8 cellular contexts compared by ENCODE assay signal in genomic region chr11:33700425-33701271, GRCh38. TPM values are rescaled to one million over a fixed set of nuclear protein-coding genes. Genes with fewer than 3 reads are reported as not detected.
DNase-seq lines count a peak whose midpoint lies in the region; ATAC-seq, FAIRE-seq and TF ChIP-seq lines count a peak whose summit lies in the region.

Gene C11orf91 (minus strand): TSS chr11:33700826. CDS start chr11:33700740, 86 bp downstream.

- peak within 1 kb of the TSS; percentile 84 for H3K4me2 ChIP-seq in trophoblast cell (ENCODE audit: low read length)

- peak within 1 kb of the TSS; percentile 11 for H3K9ac ChIP-seq in trophoblast cell (ENCODE audit: low read length)

- peak within 1 kb of the TSS; percentile 13 for H2AK5ac ChIP-seq in trophoblast cell (ENCODE audit: low read length)

- TF ChIP-seq CTCF in heart left ventricle (IDR thresholded peaks at IDR 0.05), result no peak
- peak in 1 of 5 experiments; percentile 18 for TF ChIP-seq CTCF in tibial nerve (IDR thresholded peaks at IDR 0.05)

- peak within 1 kb of the TSS; percentile 68 for H4K91ac ChIP-seq in trophoblast cell (ENCODE audit: low read depth, low read length)

- intact Hi-C loops in heart left ventricle (cut with DNase I), result loop anchor here in 7 of 10 donors (1.0 to 5.0 kb wide), 5 partner anchors 9 to 37 kb away; partner anchors contain the start of gene CD59 (in 6 of the 7)

- H3K18ac ChIP-seq in trophoblast cell (ENCODE audit: low read length), result peak within 1 kb of the TSS; percentile 38

- H3K27ac ChIP-seq in adipose tissue (ENCODE audit: low read depth, low read length) (peak within 1 kb of the TSS; percentile 30), heart left ventricle (peak within 1 kb of the TSS; percentile 61 to 94 (median 88)), trophoblast cell (ENCODE audit: low read depth, low read length) (peak within 1 kb of the TSS; percentile 15), tibial nerve (peak within 1 kb of the TSS; percentile 70 to 88 (median 82))

- H3K27me3 ChIP-seq in heart left ventricle (no peaks in the 10 kb centered on the region), trophoblast cell (ENCODE audit: insufficient read depth, low read length) (no peaks in the 10 kb centered on the region), tibial nerve (no peaks in the 10 kb centered on the region)

- H3K79me1 ChIP-seq in trophoblast cell (ENCODE audit: low read length), result peaks cover 8% of the 10 kb centered on the region

- peak; percentile 87 for DNase-seq in GM12892 (ENCODE audit: insufficient read length)
- peak; percentile 63 for DNase-seq in NCI-H1417 treated with DMSO at 0.1 percent for 48 hours (lab: John Stamatoyannopoulos, UW)
- DNase-seq in SW480 (ENCODE audit: low spot score), result peak; percentile 87
- DNase-seq in heart left ventricle, result peak; percentile 98 to 99 (median 99)
- DNase-seq in trophoblast cell, result peak; percentile 94
- DNase-seq in tibial nerve (ENCODE audit: low spot score in 2 of 2), result peak; percentile 94 to 95

- peak; percentile 77 to 97 for TF ChIP-seq EP300 in tibial nerve (IDR thresholded peaks at IDR 0.05)

- H3K4ac ChIP-seq in trophoblast cell (ENCODE audit: low read depth, low read length), result peak within 1 kb of the TSS; percentile 43

- WGBS in adipose tissue, 3 donors, result 1 to 2% (median 2%) methylated on average over 47 to 78 of the region's 78 CpGs
- 1 to 4% (median 1%) methylated on average over 3 to 78 of the region's 78 CpGs for whole genome bisulfite sequencing in heart left ventricle, 4 donors
- no CpG with 5 or more reads among the region's 78 CpGs for WGBS in trophoblast cell (ENCODE audit: extremely low coverage, insufficient coverage, insufficient read length)
- 0% methylated on average over 45 to 58 of the region's 78 CpGs for WGBS in tibial nerve, 2 donors

- H4K8ac ChIP-seq in trophoblast cell (ENCODE audit: low read depth, low read length), result peak within 1 kb of the TSS; percentile 64

- H3K14ac ChIP-seq in trophoblast cell (ENCODE audit: low read length), result peak within 1 kb of the TSS; percentile 51

- H2BK12ac ChIP-seq in trophoblast cell (ENCODE audit: low read length), result peak within 1 kb of the TSS; percentile 33

- FAIRE-seq in GM12892 (lab: Jason Lieb, UNC), result peak; percentile 99

- H2AFZ ChIP-seq in trophoblast cell (ENCODE audit: insufficient read depth, low read length, poor library complexity), result peak within 1 kb of the TSS; percentile 69

- ATAC-seq in HG02798 (IDR thresholded peaks at IDR 0.05; ENCODE audit: poor library complexity, unreplicated experiment) (peak; percentile 94), heart left ventricle (peak; percentile 69 to 89 (median 84))

- H3K9me3 ChIP-seq in heart left ventricle, result no peaks in the 10 kb centered on the region
- H3K9me3 ChIP-seq in trophoblast cell (ENCODE audit: insufficient read depth, low read depth, low read length), result no peaks in the 10 kb centered on the region
- no peaks in the 10 kb centered on the region for H3K9me3 ChIP-seq in tibial nerve

- H3K36me3 ChIP-seq in heart left ventricle (peaks cover 0 to 12% (median 2%) of the 10 kb centered on the region in 9 donors), trophoblast cell (ENCODE audit: control insufficient read depth in 1 of 2, insufficient read depth in 2 of 2, low read length in 2 of 2) (peaks cover 0 to 5% of the 10 kb centered on the region in 2 experiments), tibial nerve (no peaks in the 10 kb centered on the region)

- no peak within 1 kb of the TSS for H2BK120ac ChIP-seq in trophoblast cell (ENCODE audit: insufficient read depth, low read length, poor library complexity)

- no peaks in the 10 kb centered on the region for H3K79me2 ChIP-seq in trophoblast cell (ENCODE audit: control insufficient read depth, insufficient read depth, low read length, poor library complexity)

- peak within 1 kb of the TSS; percentile 49 for H4K12ac ChIP-seq in trophoblast cell (ENCODE audit: low read depth, low read length)

- H3K4me1 ChIP-seq in heart left ventricle (peaks cover 11 to 84% (median 52%) of the 10 kb centered on the region in 12 donors), trophoblast cell (ENCODE audit: control insufficient read depth in 1 of 2, insufficient read depth in 2 of 2, low read length in 2 of 2) (peaks cover 4 to 14% of the 10 kb centered on the region in 2 experiments), tibial nerve (peaks cover 3 to 63% (median 44%) of the 10 kb centered on the region in 4 donors)

- peak within 1 kb of the TSS; percentile 36 to 66 (median 53) for H3K4me3 ChIP-seq in heart left ventricle
- H3K4me3 ChIP-seq in trophoblast cell (ENCODE audit: low read depth, low read length), result peak within 1 kb of the TSS; percentile 74
- peak within 1 kb of the TSS; percentile 28 to 59 (median 46) for H3K4me3 ChIP-seq in tibial nerve

- no peak within 1 kb of the TSS for H3K23ac ChIP-seq in trophoblast cell (ENCODE audit: low read length)

- TF ChIP-seq POLR2A in GM12892 (IDR thresholded peaks at IDR 0.05; ENCODE audit: low read depth, low read length), result peak; percentile 41; the same call in 1 of the 2 replicates
- peak in 1 of 2 donors; percentile 56 for TF ChIP-seq POLR2A in heart left ventricle (IDR thresholded peaks at IDR 0.05)
- TF ChIP-seq POLR2A in tibial nerve (IDR thresholded peaks at IDR 0.05), result peak; percentile 57 to 70

- peak within 1 kb of the TSS; percentile 22 for H2BK5ac ChIP-seq in trophoblast cell (ENCODE audit: low read depth, low read length, poor library complexity)

RNA-seq across cellular contexts. Expression of gene C11orf91, which starts in this region (rescaled TPM):
- polyA plus RNA-seq in GM12892 (2012; ENCODE audit: missing spikeins), result not detected
- polyA plus RNA-seq in adipose tissue (under 1 TPM in 1 of 3 donors, not detected in 2; 0.40 TPM), heart left ventricle (not detected)
- total RNA-seq in heart left ventricle (under 1 TPM in 4 of 9 donors, not detected in 5; 0.56 to 1.00 (median 0.70) TPM), tibial nerve (not detected)
- polyA plus RNA-seq in trophoblast cell (2013), result 0.11 and 0.12 TPM in 2 replicates

Comparison
In these comparisons a context has a peak if more than half of its experiments do, and no peak if none do; other contexts are left out.
1. Peak in every context shown above with its lines: DNase-seq, ATAC-seq, H3K4me3 ChIP-seq and H3K27ac ChIP-seq.
2. Peak in DNase-seq, ATAC-seq, H3K4me3 ChIP-seq and H3K27ac ChIP-seq in heart left ventricle; RNA of the gene not detected or under 1 TPM.
3. Peak in DNase-seq, H3K4me3 ChIP-seq and H3K27ac ChIP-seq in tibial nerve; RNA of the gene not detected or under 1 TPM.
4. H3K27ac ChIP-seq: peak in every context shown above with its lines; median percentile 88 in heart left ventricle; 82 in tibial nerve; 30 in adipose tissue; 15 in trophoblast cell.